In the genomic region with DNA sequence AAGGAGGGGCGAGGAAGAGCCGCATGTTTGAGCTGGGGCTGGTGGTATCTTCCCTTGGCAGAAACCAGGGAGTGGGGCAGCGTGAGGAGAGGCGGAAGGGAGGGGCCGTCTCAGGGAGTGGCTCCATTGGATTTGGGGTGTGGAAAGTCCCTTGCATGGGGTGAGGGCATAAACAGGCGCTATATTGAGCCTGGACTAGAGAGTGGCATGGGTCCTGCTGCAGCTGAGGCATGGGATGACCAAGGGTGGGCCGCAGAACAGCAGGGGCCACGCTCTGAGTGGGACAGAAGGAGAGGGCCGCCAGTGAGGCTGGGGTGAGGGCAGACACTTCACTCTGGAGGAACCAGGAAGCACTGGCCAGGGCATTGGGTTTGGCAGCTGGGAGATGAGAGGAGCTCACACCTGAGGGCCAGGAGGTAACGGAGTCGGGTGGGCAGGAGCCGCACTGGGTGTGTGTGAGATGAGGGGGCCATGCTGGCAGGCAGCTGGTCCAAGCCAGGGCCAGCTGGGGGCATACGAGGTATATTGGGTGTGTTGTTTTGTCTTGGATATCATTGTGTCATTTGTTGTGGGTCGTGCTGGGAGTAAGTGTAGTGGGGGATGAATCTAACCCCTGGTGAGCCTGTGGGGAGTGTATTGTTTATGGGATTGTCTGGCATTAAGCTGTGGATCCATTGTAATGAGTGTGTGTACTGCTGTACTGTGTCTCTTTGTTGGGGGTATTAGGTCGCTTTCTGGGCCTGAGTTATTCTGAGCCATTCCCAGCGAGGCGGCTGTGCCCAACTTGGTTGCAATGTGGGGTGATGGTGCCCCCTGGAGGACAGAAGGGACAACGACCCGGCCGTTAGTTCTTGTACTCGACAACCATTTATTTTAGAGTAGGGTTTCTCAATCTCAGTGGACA, we compare ENCODE assay signal across 8 cellular contexts. TPM values are rescaled to one million over a fixed set of nuclear protein-coding genes. Genes with fewer than 3 reads are reported as not detected.
DNase-seq lines count a peak whose midpoint lies in the region; ATAC-seq and TF ChIP-seq lines count a peak whose summit lies in the region.
"Not testable (repeated sequence)": the region's sequence is repeated elsewhere in the genome, so short reads cannot be mapped to it uniquely, and the experiment has no call there.

No MANE protein-coding gene starts in this region.

- H3K36me3 ChIP-seq in CD4-positive, CD25-positive, alpha-beta regulatory T cell (ENCODE audit: control insufficient read depth, insufficient read depth, low read length); WERI-Rb-1: not testable (repeated sequence)

- H3K4me1 ChIP-seq in CD4-positive, CD25-positive, alpha-beta regulatory T cell (ENCODE audit: control insufficient read depth, insufficient read depth, low read length, poor library complexity, severe bottlenecking): not testable (repeated sequence)

- not testable (repeated sequence) for H3K4me3 ChIP-seq in CD4-positive, CD25-positive, alpha-beta regulatory T cell (ENCODE audit: low read depth, low read length); WERI-Rb-1 (ENCODE audit: low read depth, low read length)

- peak; percentile 42 to 58 for ATAC-seq in CD4-positive, CD25-positive, alpha-beta regulatory T cell (ENCODE audit: low read depth in 2 of 2)
- peak; percentile 53 for ATAC-seq in HG02973 (IDR thresholded peaks at IDR 0.05; ENCODE audit: unreplicated experiment)

- DNase-seq in CD4-positive, CD25-positive, alpha-beta regulatory T cell: peak; percentile 32 to 57 (median 48)
- DNase-seq in NCI-H460 (ENCODE audit: extremely low read depth, low read depth): peak; percentile 49
- DNase-seq in WERI-Rb-1: peak; percentile 75
- peak; percentile 16 for DNase-seq in amniotic stem cell (lab: John Stamatoyannopoulos, UW)
- DNase-seq in germinal center (ENCODE audit: low spot score): peak; percentile 44
- DNase-seq in neural crest cell (ENCODE audit: low read depth, low spot score): peak; percentile 71
- DNase-seq in stimulated activated CD8-positive, alpha-beta memory T cell treated with anti-CD3 and anti-CD28 coated beads, Interleukin-4, amount 100 ng/mL, for 24 hours (ENCODE audit: low read depth): peak; percentile 47

- H3K4me3 Mint-ChIP-seq in CD4-positive, CD25-positive, alpha-beta regulatory T cell: peak overlapping the region in 2 of 4 donors; percentile 24 to 86
- H3K4me3 Mint-ChIP-seq in neural crest cell: not testable (repeated sequence)

- not testable (repeated sequence) for H3K27me3 ChIP-seq in CD4-positive, CD25-positive, alpha-beta regulatory T cell (ENCODE audit: control insufficient read depth, insufficient read depth, low read length); WERI-Rb-1 (ENCODE audit: insufficient read depth, low read depth, severe bottlenecking)

- H3K36me3 Mint-ChIP-seq in CD4-positive, CD25-positive, alpha-beta regulatory T cell; neural crest cell (ENCODE audit: low read depth): not testable (repeated sequence)

- TF ChIP-seq CTCF in WERI-Rb-1 (IDR thresholded peaks at IDR 0.05; ENCODE audit: low read depth, low read length) (peak; percentile 66), neural crest cell (conservative IDR thresholded peaks at IDR 0.05) (peak; percentile 86)

- H3K27ac ChIP-seq in CD4-positive, CD25-positive, alpha-beta regulatory T cell (ENCODE audit: insufficient read depth, low read length, poor library complexity, severe bottlenecking); WERI-Rb-1: not testable (repeated sequence)

- not testable (repeated sequence) for H3K27me3 Mint-ChIP-seq in CD4-positive, CD25-positive, alpha-beta regulatory T cell; neural crest cell (ENCODE audit: low read depth)

- not testable (repeated sequence) for H3K9me3 ChIP-seq in CD4-positive, CD25-positive, alpha-beta regulatory T cell (ENCODE audit: control insufficient read depth in 2 of 2, low read length in 2 of 2); WERI-Rb-1 (ENCODE audit: severe bottlenecking)

- H3K4me1 Mint-ChIP-seq in CD4-positive, CD25-positive, alpha-beta regulatory T cell: peaks cover 0 to 16% (median 6%) of the 10 kb centered on the region in 4 donors
- peaks cover 24% of the 10 kb centered on the region for H3K4me1 Mint-ChIP-seq in neural crest cell

- not testable (repeated sequence) for H3K9me3 Mint-ChIP-seq in CD4-positive, CD25-positive, alpha-beta regulatory T cell; neural crest cell

- peak overlapping the region in 1 of 3 donors; percentile 85 for H3K27ac Mint-ChIP-seq in CD4-positive, CD25-positive, alpha-beta regulatory T cell
- peak overlapping the region; percentile 78 for H3K27ac Mint-ChIP-seq in neural crest cell (ENCODE audit: unreplicated experiment)

RNA-seq across cellular contexts. Expression of a gene that starts 56.2 kb away (rescaled TPM):
- total RNA-seq in CD4-positive, CD25-positive, alpha-beta regulatory T cell: 2.3 TPM
- under 1 TPM in 2 of 4 donors, not detected in 2; 0.22 to 0.30 TPM for polyA plus RNA-seq in CD4-positive, CD25-positive, alpha-beta regulatory T cell
- total RNA-seq in NCI-H460 (2014; rRNA removed; shearing (Covaris generic)): 11.2 and 18.5 TPM in 2 replicates
- polyA plus RNA-seq in NCI-H460 (2014; cell fraction: nucleus; rRNA removed): 4.8 and 4.9 TPM in 2 replicates
- 25.7 and 30.0 TPM in 2 replicates for total RNA-seq in neural crest cell

Comparison
In these comparisons a context has a peak if more than half of its experiments do, and no peak if none do; other contexts are left out.
1. DNase-seq: peak in every context shown above with its lines; median percentile 75 in WERI-Rb-1; 71 in neural crest cell; 49 in NCI-H460; 48 in CD4-positive, CD25-positive, alpha-beta regulatory T cell; 47 in stimulated activated CD8-positive, alpha-beta memory T cell treated with anti-CD3 and anti-CD28 coated beads, Interleukin-4, amount 100 ng/mL, for 24 hours; 44 in germinal center; 16 in amniotic stem cell.